19 cellular contexts compared by ENCODE assay signal in genomic region chr17:57324060-57324459, GRCh38.
A peak's percentile ranks its signal among the peaks of the same experiment; 100 is the strongest.
DNase-seq lines count a peak whose midpoint lies in the region; ATAC-seq and TF ChIP-seq lines count a peak whose summit lies in the region.
"Had no signal": no experiment of that assay in that cellular context is flagged by ENCODE, and none has a peak within 500 bp of the region (broad histone marks: within the 10 kb centered on the region; RNA-seq: fewer than 3 reads in every experiment).

No MANE protein-coding gene starts in this region.

- no peak overlapping the region for H3K18ac ChIP-seq in neuronal stem cell (ENCODE audit: low read length)

- in situ Hi-C loops in gastrocnemius medialis (cut with MboI; ENCODE audit: low sequenced_read_pairs in 4 of 4) = no loop called here

- H3K4me1 ChIP-seq in neuronal stem cell (ENCODE audit: control insufficient read depth in 2 of 2, insufficient read depth in 1 of 2, low read depth in 1 of 2, low read length in 2 of 2) (peaks cover 4 to 21% of the 10 kb centered on the region in 2 donors), gastrocnemius medialis (peaks cover 59 to 71% of the 10 kb centered on the region in 2 donors)

- no peaks in the 10 kb centered on the region for H3K9me3 Mint-ChIP-seq in activated T-helper 17 cell treated with anti-CD3 and anti-CD28 coated beads, Interleukin-2, amount 50 U/mL, for 72 hours
- no peaks in the 10 kb centered on the region for H3K9me3 Mint-ChIP-seq in nephron progenitor cell
- H3K9me3 Mint-ChIP-seq in activated naive CD4-positive, alpha-beta T cell treated with anti-CD3 and anti-CD28 coated beads, Interleukin-2, amount 50 U/mL, for 72 hours = peaks cover 0 to 5% of the 10 kb centered on the region in 2 donors
- H3K9me3 Mint-ChIP-seq: CD4-positive, alpha-beta T cell; CD8-positive, alpha-beta T cell had no signal

- no peak overlapping the region for H2BK120ac ChIP-seq in neuronal stem cell (ENCODE audit: low read depth, low read length)

- no peak for DNase-seq in nephron progenitor cell
- no peak for DNase-seq in neuronal stem cell (ENCODE audit: low spot score)
- no peak for DNase-seq in gastrocnemius medialis
- DNase-seq in NCI-H187 treated with DMSO at 0.1 percent for 48 hours (lab: John Stamatoyannopoulos, UW) = no peak
- DNase-seq in activated naive CD4-positive, alpha-beta T cell treated with anti-CD3 and anti-CD28 coated beads, Interleukin-2, amount 50 U/mL, for 72 hours (ENCODE audit: low spot score in 2 of 2) = no peak
- DNase-seq: AML-193; Caco-2; Calu3; CD4-positive, alpha-beta T cell; CD8-positive, alpha-beta T cell; DMS79 treated with DMSO at 0.1 percent for 48 hours; GF-D8 had no signal

- H2BK5ac ChIP-seq in neuronal stem cell (ENCODE audit: low read length) = no peak overlapping the region

- no peak overlapping the region for H3K23ac ChIP-seq in neuronal stem cell (ENCODE audit: low read depth, low read length, poor library complexity)

- H3K79me1 ChIP-seq in neuronal stem cell (ENCODE audit: low read depth, low read length) = peaks cover 13% of the 10 kb centered on the region

- no peak overlapping the region for H2AFZ ChIP-seq in neuronal stem cell (ENCODE audit: low read length)

- no CpG with 5 or more reads among the region's 13 CpGs for WGBS in neuronal stem cell (ENCODE audit: extremely low coverage in 2 of 2, insufficient read length in 2 of 2, insufficient replicate concordance in 1 of 2), 2 donors

- no peak overlapping the region for H2BK12ac ChIP-seq in neuronal stem cell (ENCODE audit: low read length)

- H3K27me3 ChIP-seq in neuronal stem cell (ENCODE audit: control insufficient read depth in 3 of 3, insufficient read depth in 3 of 3, low read depth in 1 of 3, low read length in 3 of 3) = no peaks in the 10 kb centered on the region
- no peaks in the 10 kb centered on the region for H3K27me3 ChIP-seq in gastrocnemius medialis
- H3K27me3 ChIP-seq: BLaER1 treated with 17β-estradiol and CSF1 and Interleukin-3, amounts not matched to agents 10 nM and 100 nM had no signal

- H3K27me3 Mint-ChIP-seq in activated T-helper 17 cell treated with anti-CD3 and anti-CD28 coated beads, Interleukin-2, amount 50 U/mL, for 72 hours = no peaks in the 10 kb centered on the region
- peaks cover 6% of the 10 kb centered on the region for H3K27me3 Mint-ChIP-seq in nephron progenitor cell (ENCODE audit: low read depth, poor library complexity)
- H3K27me3 Mint-ChIP-seq: B cell; CD4-positive, alpha-beta T cell had no signal

- H3K9me3 ChIP-seq in neuronal stem cell (replicated peaks in 1 of 2; ENCODE audit: control insufficient read depth in 2 of 2, insufficient read depth in 1 of 2, low read depth in 1 of 2, low read length in 2 of 2) (no peaks in the 10 kb centered on the region), gastrocnemius medialis (no peaks in the 10 kb centered on the region)
- H3K9me3 ChIP-seq: A549; BLaER1 treated with 17β-estradiol and CSF1 and Interleukin-3, amounts not matched to agents 10 nM and 100 nM; Caco-2 had no signal

- no peak overlapping the region for H4K8ac ChIP-seq in neuronal stem cell (ENCODE audit: low read depth, low read length)

- H3K4me3 Mint-ChIP-seq in activated T-helper 17 cell treated with anti-CD3 and anti-CD28 coated beads, Interleukin-2, amount 50 U/mL, for 72 hours = no peak overlapping the region
- no peak overlapping the region for H3K4me3 Mint-ChIP-seq in nephron progenitor cell
- H3K4me3 Mint-ChIP-seq: B cell; CD4-positive, alpha-beta T cell; CD8-positive, alpha-beta T cell had no signal

- no peak for ATAC-seq in activated T-helper 17 cell treated with anti-CD3 and anti-CD28 coated beads, Interleukin-2, amount 50 U/mL, for 72 hours (replicated peaks)
- ATAC-seq in gastrocnemius medialis (no peak), HG02763 (IDR thresholded peaks at IDR 0.05; ENCODE audit: unreplicated experiment) (no peak)
- ATAC-seq in activated naive CD4-positive, alpha-beta T cell treated with anti-CD3 and anti-CD28 coated beads, Interleukin-2, amount 50 U/mL, for 72 hours = no peak
- ATAC-seq: A549; CD8-positive, alpha-beta T cell had no signal

- H3K27ac ChIP-seq in neuronal stem cell (replicated peaks; ENCODE audit: low read length) (no peak overlapping the region), gastrocnemius medialis (peak overlapping the region; percentile 37 to 67 (median 50))
- H3K27ac ChIP-seq: 22Rv1; A549; BLaER1 treated with 17β-estradiol and CSF1 and Interleukin-3, amounts not matched to agents 10 nM and 100 nM; C4-2B had no signal

- H4K91ac ChIP-seq in neuronal stem cell (ENCODE audit: low read depth, low read length, poor library complexity) = no peak overlapping the region

- intact Hi-C loops in gastrocnemius medialis (cut with DNase I; ENCODE audit: low total_unique reads) = no loop called here

- H2AK5ac ChIP-seq in neuronal stem cell (ENCODE audit: low read depth, low read length) = no peak overlapping the region

- H3K14ac ChIP-seq in neuronal stem cell (ENCODE audit: low read length) = peak overlapping the region; percentile 4

- TF ChIP-seq CTCF in nephron progenitor cell (IDR thresholded peaks at IDR 0.05) (no peak), gastrocnemius medialis (IDR thresholded peaks at IDR 0.05 in 4 of 5, conservative IDR thresholded peaks at IDR 0.05 in 1 of 5) (no peak)

- H3K4me3 ChIP-seq in neuronal stem cell (ENCODE audit: low read length in 2 of 2) (no peak overlapping the region), gastrocnemius medialis (no peak overlapping the region)
- H3K4me3 ChIP-seq: A549; BLaER1 treated with 17β-estradiol and CSF1 and Interleukin-3, amounts not matched to agents 10 nM and 100 nM had no signal

- H2BK15ac ChIP-seq in neuronal stem cell (ENCODE audit: low read length) = no peak overlapping the region

- H3K36me3 ChIP-seq in neuronal stem cell (replicated peaks in 1 of 2; ENCODE audit: control insufficient read depth in 2 of 2, insufficient read depth in 2 of 2, low read length in 2 of 2) (peaks cover 5 to 51% of the 10 kb centered on the region in 2 donors), gastrocnemius medialis (no peaks in the 10 kb centered on the region)

- H3K4me1 Mint-ChIP-seq in activated T-helper 17 cell treated with anti-CD3 and anti-CD28 coated beads, Interleukin-2, amount 50 U/mL, for 72 hours = peaks cover 25% of the 10 kb centered on the region
- peaks cover 81% of the 10 kb centered on the region for H3K4me1 Mint-ChIP-seq in nephron progenitor cell

- no peak overlapping the region for H3K9ac ChIP-seq in neuronal stem cell (ENCODE audit: low read depth, low read length, poor library complexity)
- H3K9ac ChIP-seq: BLaER1 treated with 17β-estradiol and CSF1 and Interleukin-3, amounts not matched to agents 10 nM and 100 nM had no signal

- no peak overlapping the region for H3K4ac ChIP-seq in neuronal stem cell (ENCODE audit: low read length)

- no peak for TF ChIP-seq POLR2A in gastrocnemius medialis (IDR thresholded peaks at IDR 0.05)

- H3K4me2 ChIP-seq in neuronal stem cell (ENCODE audit: insufficient read depth, low read length, poor library complexity, severe bottlenecking) = no peak overlapping the region
- H3K4me2 ChIP-seq: A549; BLaER1 treated with 17β-estradiol and CSF1 and Interleukin-3, amounts not matched to agents 10 nM and 100 nM had no signal

- H3K27ac Mint-ChIP-seq in activated T-helper 17 cell treated with anti-CD3 and anti-CD28 coated beads, Interleukin-2, amount 50 U/mL, for 72 hours = peak overlapping the region; percentile 26
- peak overlapping the region; percentile 75 for H3K27ac Mint-ChIP-seq in nephron progenitor cell
- peak overlapping the region in 1 of 2 donors; percentile 25 for H3K27ac Mint-ChIP-seq in activated naive CD4-positive, alpha-beta T cell treated with anti-CD3 and anti-CD28 coated beads, Interleukin-2, amount 50 U/mL, for 72 hours
- H3K27ac Mint-ChIP-seq: B cell; CD4-positive, alpha-beta T cell; CD8-positive, alpha-beta T cell had no signal

- H3K36me3 Mint-ChIP-seq in activated T-helper 17 cell treated with anti-CD3 and anti-CD28 coated beads, Interleukin-2, amount 50 U/mL, for 72 hours (ENCODE audit: low read depth) = peaks cover 44% of the 10 kb centered on the region
- H3K36me3 Mint-ChIP-seq in nephron progenitor cell (ENCODE audit: low read depth) = peaks cover 71% of the 10 kb centered on the region
- peaks cover 0 to 5% of the 10 kb centered on the region in 2 donors for H3K36me3 Mint-ChIP-seq in activated naive CD4-positive, alpha-beta T cell treated with anti-CD3 and anti-CD28 coated beads, Interleukin-2, amount 50 U/mL, for 72 hours
